Comparison of ENCODE assay signal across 8 cellular contexts in genomic region chr18:8615397-8616025, GRCh38. TPM values are rescaled to one million over a fixed set of nuclear protein-coding genes. Genes with fewer than 3 reads are reported as not detected.
DNase-seq lines count a peak whose midpoint lies in the region; ATAC-seq and TF ChIP-seq lines count a peak whose summit lies in the region.

No MANE protein-coding gene starts in this region.

- H3K27ac ChIP-seq in ACC112 (ENCODE audit: low read depth, low read length) (peak overlapping the region; percentile 35), esophagus squamous epithelium (peak overlapping the region; percentile 45 to 83 (median 71))

- no peak for ATAC-seq in GM21381 (IDR thresholded peaks at IDR 0.05; ENCODE audit: unreplicated experiment)

- peaks cover 47% of the 10 kb centered on the region for H3K4me1 ChIP-seq in ACC112 (ENCODE audit: control insufficient read depth, insufficient read depth, low read length, unreplicated experiment)
- peaks cover 33 to 100% (median 56%) of the 10 kb centered on the region in 3 donors for H3K4me1 ChIP-seq in esophagus squamous epithelium

- peak overlapping the region; percentile 25; the same call in 1 of the 2 replicates for H3K4me3 ChIP-seq in ACC112 (ENCODE audit: low read depth, low read length)
- no peak overlapping the region for H3K4me3 ChIP-seq in esophagus squamous epithelium

- TF ChIP-seq POLR2A in esophagus squamous epithelium (IDR thresholded peaks at IDR 0.05), result no peak

- WGBS in esophagus squamous epithelium, 2 donors, result 16 to 28% methylated on average over 4 of the region's 4 CpGs

- TF ChIP-seq CTCF in esophagus squamous epithelium (IDR thresholded peaks at IDR 0.05), result no peak
- no peak for TF ChIP-seq CTCF in osteocyte (IDR thresholded peaks at IDR 0.05)

- H3K36me3 ChIP-seq in ACC112 (ENCODE audit: insufficient read depth, low read length), result peaks cover 11% of the 10 kb centered on the region; the same call in 1 of the 2 replicates
- peaks cover 0 to 9% (median 0%) of the 10 kb centered on the region in 3 donors for H3K36me3 ChIP-seq in esophagus squamous epithelium

- intact Hi-C loops in esophagus squamous epithelium (cut with DNase I), result no loop called here

- peaks cover 96% of the 10 kb centered on the region for H3K79me2 ChIP-seq in ACC112 (ENCODE audit: control insufficient read depth, insufficient read depth, low read length, unreplicated experiment)

- no peaks in the 10 kb centered on the region for H3K27me3 Mint-ChIP-seq in osteocyte (ENCODE audit: unreplicated experiment)

- H3K9me3 ChIP-seq in esophagus squamous epithelium, result no peaks in the 10 kb centered on the region

- peaks cover 55% of the 10 kb centered on the region for H3K4me1 Mint-ChIP-seq in osteocyte (ENCODE audit: unreplicated experiment)

- no peaks in the 10 kb centered on the region for H3K27me3 ChIP-seq in ACC112 (ENCODE audit: insufficient read depth, low read length)
- H3K27me3 ChIP-seq in esophagus squamous epithelium, result no peaks in the 10 kb centered on the region

- H3K36me3 Mint-ChIP-seq in osteocyte (ENCODE audit: unreplicated experiment), result no peaks in the 10 kb centered on the region

- no peak overlapping the region for H2AFZ ChIP-seq in ACC112 (ENCODE audit: low read length, unreplicated experiment)

- H3K27ac Mint-ChIP-seq in osteocyte (ENCODE audit: unreplicated experiment), result peak overlapping the region; percentile 92

- H3K9me3 Mint-ChIP-seq in osteocyte (ENCODE audit: unreplicated experiment), result no peaks in the 10 kb centered on the region

- peak overlapping the region; percentile 39 for H3K4me3 Mint-ChIP-seq in osteocyte (ENCODE audit: unreplicated experiment)

- DNase-seq in HPDE6-E6E7 (ENCODE audit: extremely low spot score) (peak; percentile 79), SHP77 (lab: John Stamatoyannopoulos, UW) (peak; percentile 40 to 50), esophagus squamous epithelium (lab: John Stamatoyannopoulos, UW) (no peak), osteocyte (ENCODE audit: extremely low spot score, unreplicated experiment) (no peak), OCI-M2 (lab: John Stamatoyannopoulos, UW; ENCODE audit: unreplicated experiment) (no peak), RPMI8226 (no peak)

RNA-seq across cellular contexts. Expression of gene RAB12, which starts 6.3 kb away (rescaled TPM):
- total RNA-seq in esophagus squamous epithelium (10 to 100 TPM; 32.0 to 46.7 (median 39.1) TPM), osteocyte (48.5 and 52.6 TPM in 2 replicates)

Comparison
In these comparisons a context has a peak if more than half of its experiments do, and no peak if none do; other contexts are left out.
1. DNase-seq: peak in HPDE6-E6E7 (single experiment) and SHP77 (2 of 2); none in esophagus squamous epithelium (single experiment), osteocyte (single experiment), OCI-M2 (single experiment) and RPMI8226 (single experiment).